In the genomic region with DNA sequence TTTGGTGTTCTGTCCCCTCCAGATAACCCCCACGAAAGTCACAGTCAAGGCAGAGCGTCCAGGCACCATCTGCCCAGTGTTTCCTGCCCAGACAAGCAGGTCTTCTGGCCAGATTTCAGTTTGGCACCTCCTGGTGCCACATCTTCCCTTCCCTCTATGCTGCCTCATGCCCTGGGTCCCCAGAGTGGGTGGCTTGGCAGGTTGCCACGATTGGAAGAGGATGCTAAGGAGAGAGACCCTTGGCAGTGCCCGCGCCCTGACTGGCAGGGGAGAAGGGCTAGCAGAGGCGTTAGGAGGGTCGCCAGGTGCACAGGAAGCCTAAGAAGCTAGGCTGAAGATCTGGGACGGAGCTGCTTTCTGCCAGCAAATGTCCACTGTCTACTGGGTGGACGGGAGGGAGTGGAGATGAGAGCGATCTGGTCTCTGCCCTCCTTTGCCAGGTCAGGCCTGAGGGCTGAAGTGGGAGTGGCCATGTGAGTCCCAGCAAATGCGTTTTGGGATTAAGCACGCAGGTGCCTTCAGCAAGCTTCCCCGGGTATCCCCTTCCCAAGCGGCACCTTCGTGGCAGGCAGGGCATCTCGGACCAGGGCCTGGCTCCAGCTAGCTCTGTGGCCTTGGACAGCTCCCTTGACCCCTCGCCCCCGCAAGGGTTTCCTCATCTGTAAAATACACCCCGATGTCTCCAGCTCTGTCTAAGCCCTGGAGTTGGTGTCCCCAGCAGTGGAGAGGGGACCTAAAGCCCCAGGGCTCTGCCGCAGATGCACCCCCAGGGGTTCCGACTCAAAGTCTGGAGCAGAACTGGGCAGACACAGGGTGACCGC, we compare ENCODE assay signal across 9 cellular contexts. TPM values are rescaled to one million over a fixed set of nuclear protein-coding genes. Genes with fewer than 3 reads are reported as not detected.
DNase-seq lines count a peak whose midpoint lies in the region; ATAC-seq and TF ChIP-seq lines count a peak whose summit lies in the region.
"Had no signal": no experiment of that assay in that cellular context is flagged by ENCODE, and none has a peak within 500 bp of the region (broad histone marks: within the 10 kb centered on the region; RNA-seq: fewer than 3 reads in every experiment).

No MANE protein-coding gene starts in this region.

- peaks cover 34% of the 10 kb centered on the region for H3K27me3 ChIP-seq in NT2/D1 (ENCODE audit: insufficient read depth, insufficient read length)
- peaks cover 4% of the 10 kb centered on the region for H3K27me3 ChIP-seq in gastroesophageal sphincter
- no peaks in the 10 kb centered on the region for H3K27me3 ChIP-seq in ovary

- no peak for TF ChIP-seq EP300 in gastroesophageal sphincter (IDR thresholded peaks at IDR 0.05)
- TF ChIP-seq EP300 in ovary (IDR thresholded peaks at IDR 0.05): no peak

- ATAC-seq in gastroesophageal sphincter (no peak), GM21723 (IDR thresholded peaks at IDR 0.05; ENCODE audit: unreplicated experiment) (no peak), GM21825 (IDR thresholded peaks at IDR 0.05; ENCODE audit: unreplicated experiment) (no peak)

- peak overlapping the region; percentile 49 for H3K4me3 ChIP-seq in NT2/D1 (ENCODE audit: insufficient read length, low read depth)
- peak overlapping the region; percentile 35 to 55 for H3K4me3 ChIP-seq in gastroesophageal sphincter
- peak overlapping the region; percentile 44 for H3K4me3 ChIP-seq in ovary

- H3K27ac ChIP-seq in gastroesophageal sphincter (peak overlapping the region; percentile 23 to 88 (median 86)), ovary (peak overlapping the region; percentile 83 to 96)

- TF ChIP-seq CTCF in gastroesophageal sphincter (IDR thresholded peaks at IDR 0.05): no peak
- TF ChIP-seq CTCF in ovary (IDR thresholded peaks at IDR 0.05): no peak

- WGBS in gastroesophageal sphincter (ENCODE audit: low coverage in 1 of 2), 2 donors: 80% methylated on average over 1 of the region's 22 CpGs; no CpG with 5 or more reads in 1 of the 2 donors
- WGBS in ovary, 3 donors: 45 to 58% (median 55%) methylated on average over 20 to 22 of the region's 22 CpGs

- intact Hi-C loops in ovary (cut with DNase I): loop anchor here in 2 of 4 donors (2.0 to 10.0 kb wide), 3 partner anchors 22 to 246 kb away; no protein-coding TSS in a partner anchor

- no peak for TF ChIP-seq POLR2A in gastroesophageal sphincter (IDR thresholded peaks at IDR 0.05)
- no peak for TF ChIP-seq POLR2A in ovary (IDR thresholded peaks at IDR 0.05)
- TF ChIP-seq POLR2A in erythroblast (IDR thresholded peaks at IDR 0.05; ENCODE audit: low read length): no peak

- H3K9ac ChIP-seq in NT2/D1 (ENCODE audit: insufficient read length, low read depth): peak overlapping the region; percentile 79

- H3K4me1 ChIP-seq in NT2/D1 (ENCODE audit: insufficient read depth, insufficient read length) (peaks cover 24% of the 10 kb centered on the region), gastroesophageal sphincter (peaks cover 0 to 54% (median 25%) of the 10 kb centered on the region in 3 donors), ovary (ENCODE audit: insufficient read depth) (peaks cover 38% of the 10 kb centered on the region)

- DNase-seq in DMS 273 (lab: John Stamatoyannopoulos, UW; ENCODE audit: unreplicated experiment) (peak; percentile 82), NT2/D1 (ENCODE audit: low read depth, low spot score) (no peak), ovary (peak; percentile 58 to 78 (median 72)), nucleus accumbens (lab: John Stamatoyannopoulos, UW) (no peak), erythroblast (lab: John Stamatoyannopoulos, UW) (no peak)

- H3K9me3 ChIP-seq in NT2/D1 (ENCODE audit: insufficient read depth, low read length) (no peaks in the 10 kb centered on the region), gastroesophageal sphincter (no peaks in the 10 kb centered on the region), ovary (no peaks in the 10 kb centered on the region)

- H3K36me3 ChIP-seq in NT2/D1 (ENCODE audit: insufficient read depth, insufficient read length, low read length): peaks cover 8% of the 10 kb centered on the region
- no peaks in the 10 kb centered on the region for H3K36me3 ChIP-seq in gastroesophageal sphincter
- H3K36me3 ChIP-seq in ovary: no peaks in the 10 kb centered on the region

RNA-seq across cellular contexts. Expression of gene CD300A, which starts 13.4 kb away (rescaled TPM):
- total RNA-seq in gastroesophageal sphincter (1 to 10 TPM; 2.0 to 5.8 (median 3.1) TPM), ovary (1 to 10 TPM; 1.4 to 5.5 (median 2.1) TPM)
- polyA plus RNA-seq in ovary: 1 to 10 TPM; 1.5 to 4.8 TPM
- total RNA-seq: dermis microvascular lymphatic vessel endothelial cell had no signal

RNA-seq across cellular contexts. Expression of gene GPRC5C, which starts 21.2 kb away (rescaled TPM):
- total RNA-seq in gastroesophageal sphincter (10 to 100 TPM; 11.3 to 27.2 (median 14.3) TPM), ovary (100 to 1,000 TPM in 1 of 7 donors, 10 to 100 TPM in 6; 39.7 to 133 (median 63.9) TPM)
- 10 to 100 TPM in 1 of 2 donors, 1 to 10 TPM in 1; 3.7 to 59.1 TPM for polyA plus RNA-seq in ovary

Comparison
In these comparisons a context has a peak if more than half of its experiments do, and no peak if none do; other contexts are left out.
1. DNase-seq: peak in DMS 273 (single experiment) and ovary (5 of 5); none in NT2/D1 (single experiment), nucleus accumbens (0 of 56) and erythroblast (0 of 2).
2. Peak in every context shown above with its lines, with median percentiles within 50 percentile points of each other: H3K4me3 ChIP-seq.